19 cellular contexts compared by ENCODE assay signal in genomic region chr5:37396352-37396751, GRCh38.
"Had no signal": no experiment of that assay in that cellular context is flagged by ENCODE, and none has a peak within 500 bp of the region (broad histone marks: within the 10 kb centered on the region; RNA-seq: fewer than 3 reads in every experiment).

No MANE protein-coding gene starts in this region.

- H3K27ac ChIP-seq: dorsolateral prefrontal cortex, esophagus muscularis mucosa, gastrocnemius medialis, ovary, prostate gland, testis, vagina, WERI-Rb-1 had no signal

- H3K27me3 ChIP-seq: dorsolateral prefrontal cortex, esophagus muscularis mucosa, gastrocnemius medialis, ovary, testis, vagina had no signal

- H3K36me3 ChIP-seq: ovary, prostate gland had no signal

- DNase-seq: activated CD4-positive, alpha-beta T cell treated with anti-CD3 and anti-CD28 coated beads, Interleukin-2, amount 50 U/mL, for 1 hour; activated CD4-positive, CD25-positive, alpha-beta regulatory T cell treated with anti-CD3 and anti-CD28 coated beads, Interleukin-2, amount 50 U/mL, for 72 hours; activated CD8-positive, alpha-beta T cell treated with anti-CD3 and anti-CD28 coated beads, Interleukin-2, amount 10 ng/mL, durations not matched to agents 7 days and 5 days; activated gamma-delta T cell; aorta; central memory CD4-positive, alpha-beta T cell; dorsolateral prefrontal cortex; effector memory CD8-positive, alpha-beta T cell; gastrocnemius medialis; hippocampal formation; ovary; stimulated activated CD4-positive, alpha-beta T cell treated with anti-CD3 and anti-CD28 coated beads, Interleukin-2, amount 100 ng/mL, for 48 hours; stimulated activated CD8-positive, alpha-beta memory T cell treated with anti-CD3 and anti-CD28 coated beads, Interleukin-4, amount 100 ng/mL, for 48 hours; stimulated activated naive CD4-positive, alpha-beta T cell; testis; WERI-Rb-1 had no signal

- H3K4me3 ChIP-seq: dorsolateral prefrontal cortex, esophagus muscularis mucosa, gastrocnemius medialis, ovary, prostate gland, testis, vagina had no signal
